ENCODE assay signal across 12 cellular contexts in genomic region chr3:196159526-196159925, GRCh38. TPM values are rescaled to one million over a fixed set of nuclear protein-coding genes. Genes with fewer than 3 reads are reported as not detected.
DNase-seq lines count a peak whose midpoint lies in the region; ATAC-seq, FAIRE-seq and TF ChIP-seq lines count a peak whose summit lies in the region.
"Had no signal": no experiment of that assay in that cellular context is flagged by ENCODE, and none has a peak within 500 bp of the region (broad histone marks: within the 10 kb centered on the region; RNA-seq: fewer than 3 reads in every experiment).

No MANE protein-coding gene starts in this region.

- H2AFZ ChIP-seq in K562 (ENCODE audit: low read depth, low read length) = peak overlapping the region; percentile 94

- no peaks in the 10 kb centered on the region for H3K9me3 ChIP-seq in K562 (replicated peaks; ENCODE audit: control insufficient read depth, insufficient read depth, low read depth, low read length)
- no peaks in the 10 kb centered on the region for H3K9me3 ChIP-seq in muscle layer of duodenum (ENCODE audit: control insufficient read depth in 1 of 2, low read length in 2 of 2)
- H3K9me3 ChIP-seq in upper lobe of right lung = no peaks in the 10 kb centered on the region

- TF ChIP-seq POLR2A in K562 (conservative IDR thresholded peaks at IDR 0.05) = no peak

- no peak for DNase-seq in activated naive CD4-positive, alpha-beta T cell treated with anti-CD3 and anti-CD28 coated beads, Interleukin-2, amount 10 ng/mL, durations not matched to agents 7 days and 5 days
- no peak for DNase-seq in activated naive CD4-positive, alpha-beta T cell (lab: John Stamatoyannopoulos, UW)
- DNase-seq in K562 (ENCODE audit: extremely low read depth in 1 of 4, low spot score in 3 of 4) = no peak
- DNase-seq in upper lobe of right lung = no peak
- DNase-seq in activated CD8-positive, alpha-beta memory T cell treated with anti-CD3 and anti-CD28 coated beads for 24 hours = no peak
- DNase-seq in NCI-H128 (lab: John Stamatoyannopoulos, UW; ENCODE audit: unreplicated experiment) = no peak
- DNase-seq in glomerular visceral epithelial cell (ENCODE audit: extremely low spot score) = no peak
- DNase-seq: ACHN, hippocampal formation, natural killer cell had no signal

- CTCF ChIA-PET in activated naive CD4-positive, alpha-beta T cell treated with anti-CD3 and anti-CD28 coated beads, Interleukin-2, amount 10 ng/mL, durations not matched to agents 7 days and 5 days (lab: Charles Lee) = interaction anchor here (1.3 to 1.7 kb wide), 3 partner anchors 20 to 86 kb away, joined by 3 to 9 read pairs (median 4); no protein-coding TSS in a partner anchor
- CTCF ChIA-PET in K562 (lab: Yijun Ruan, JAX; ENCODE audit: low intra/inter-chr PET ratio) = no interaction called here

- ATAC-seq in K562 (no peak), upper lobe of right lung (no peak)

- H3K9ac ChIP-seq in K562 (ENCODE audit: insufficient read depth in 1 of 2, low read depth in 2 of 2, low read length in 2 of 2) = peak overlapping the region in 1 of 2 experiments; percentile 72; a peak in 1 of 4 replicates

- in situ Hi-C loops in K562 (cut with MboI) = no loop called here

- H3K4me3 ChIP-seq in K562 (no peak overlapping the region), muscle layer of duodenum (ENCODE audit: low read depth in 1 of 2, low read length in 2 of 2) (no peak overlapping the region), upper lobe of right lung (no peak overlapping the region)

- no peaks in the 10 kb centered on the region for H3K36me3 ChIP-seq in K562 (ENCODE audit: control insufficient read depth, insufficient read depth, low read length)
- no peaks in the 10 kb centered on the region for H3K36me3 ChIP-seq in muscle layer of duodenum (ENCODE audit: control insufficient read depth in 1 of 2, insufficient read depth in 2 of 2, low read length in 2 of 2)
- H3K36me3 ChIP-seq in upper lobe of right lung = no peaks in the 10 kb centered on the region

- TF ChIP-seq EP300 in K562 (IDR thresholded peaks at IDR 0.05; ENCODE audit: low read length) = no peak

- H3K27me3 ChIP-seq in K562 (ENCODE audit: control insufficient read depth in 2 of 2, insufficient read depth in 2 of 2, low read length in 2 of 2) (no peaks in the 10 kb centered on the region), muscle layer of duodenum (ENCODE audit: low read depth, low read length) (no peaks in the 10 kb centered on the region), upper lobe of right lung (no peaks in the 10 kb centered on the region)

- peak overlapping the region; percentile 68 for H3K27ac Mint-ChIP-seq in activated naive CD4-positive, alpha-beta T cell treated with anti-CD3 and anti-CD28 coated beads, Interleukin-2, amount 10 ng/mL, durations not matched to agents 7 days and 5 days

- no peaks in the 10 kb centered on the region for H4K20me1 ChIP-seq in K562 (replicated peaks; ENCODE audit: control insufficient read depth, insufficient read depth, low read length)

- no peak for TF ChIP-seq CTCF in K562 (IDR thresholded peaks at IDR 0.05 in 2 of 3, conservative IDR thresholded peaks at IDR 0.05 in 1 of 3; ENCODE audit: insufficient read depth in 2 of 3, low read depth in 1 of 3, low read length in 3 of 3)
- no peak for TF ChIP-seq CTCF in upper lobe of right lung (IDR thresholded peaks at IDR 0.05)

- POLR2A ChIA-PET in K562 (lab: Yijun Ruan, JAX) = interaction anchor here (0.6 to 1.5 kb wide), 8 partner anchors 12 to 719 kb away, joined by 3 to 4 read pairs (median 3); no protein-coding TSS in a partner anchor

- no peaks in the 10 kb centered on the region for H3K36me3 Mint-ChIP-seq in activated naive CD4-positive, alpha-beta T cell treated with anti-CD3 and anti-CD28 coated beads, Interleukin-2, amount 10 ng/mL, durations not matched to agents 7 days and 5 days
- H3K36me3 Mint-ChIP-seq: natural killer cell had no signal

- H3K79me2 ChIP-seq in K562 (ENCODE audit: control insufficient read depth, insufficient read depth, low read length) = no peaks in the 10 kb centered on the region; the same call in 2 of the 3 replicates

- peaks cover 36% of the 10 kb centered on the region for H3K4me1 Mint-ChIP-seq in activated naive CD4-positive, alpha-beta T cell treated with anti-CD3 and anti-CD28 coated beads, Interleukin-2, amount 10 ng/mL, durations not matched to agents 7 days and 5 days

- H3K27ac ChIP-seq in K562 (ENCODE audit: extremely low read depth, low read depth, low read length) (peak overlapping the region; percentile 69), muscle layer of duodenum (ENCODE audit: low read length) (peak overlapping the region; percentile 83), upper lobe of right lung (peak overlapping the region; percentile 70)

- TF ChIP-seq RAD21 in K562 (CRISPR knock-in tag; conservative IDR thresholded peaks at IDR 0.05 in 1 of 2, IDR thresholded peaks at IDR 0.05 in 1 of 2) = no peak

- BruUV-seq in K562 (replicated peaks; lab: Mats Ljungman, UMichigan) = no TSS peak

- no peaks in the 10 kb centered on the region for H3K9me3 Mint-ChIP-seq in activated naive CD4-positive, alpha-beta T cell treated with anti-CD3 and anti-CD28 coated beads, Interleukin-2, amount 10 ng/mL, durations not matched to agents 7 days and 5 days
- H3K9me3 Mint-ChIP-seq: natural killer cell had no signal

- H3K4me3 Mint-ChIP-seq in activated naive CD4-positive, alpha-beta T cell treated with anti-CD3 and anti-CD28 coated beads, Interleukin-2, amount 10 ng/mL, durations not matched to agents 7 days and 5 days = no peak overlapping the region
- H3K4me3 Mint-ChIP-seq: natural killer cell had no signal

- H3K9me1 ChIP-seq in K562 (ENCODE audit: control insufficient read depth, insufficient read depth, low read length) = no peaks in the 10 kb centered on the region

- H3K27me3 Mint-ChIP-seq in activated naive CD4-positive, alpha-beta T cell treated with anti-CD3 and anti-CD28 coated beads, Interleukin-2, amount 10 ng/mL, durations not matched to agents 7 days and 5 days = no peaks in the 10 kb centered on the region

- intact Hi-C loops in K562 (cut with micrococcal nuclease) = no loop called here
- intact Hi-C loops in upper lobe of right lung (cut with DNase I) = no loop called here

- H3K4me1 ChIP-seq in K562 (replicated peaks in 1 of 2; ENCODE audit: control insufficient read depth in 2 of 2, insufficient read depth in 2 of 2, low read length in 2 of 2) = peaks cover 24 to 29% of the 10 kb centered on the region in 2 experiments
- H3K4me1 ChIP-seq in muscle layer of duodenum (ENCODE audit: control insufficient read depth in 1 of 2, insufficient read depth in 2 of 2, low read length in 2 of 2) = no peaks in the 10 kb centered on the region
- peaks cover 10% of the 10 kb centered on the region for H3K4me1 ChIP-seq in upper lobe of right lung

- WGBS in K562 (ENCODE audit: insufficient coverage, low coverage, missing lambda C conversion rate) = 92% methylated on average over 13 of the region's 13 CpGs

- no peak for FAIRE-seq in K562 (lab: Jason Lieb, UNC)

- no peak overlapping the region; the same call in 1 of the 2 replicates for H3K4me2 ChIP-seq in K562 (ENCODE audit: insufficient read depth, low read length)

TF ChIP-seq in K562, 482 proteins besides CTCF, POLR2A, EP300 and RAD21 (continues in another document):
- TF ChIP-seq SREBF1 (IDR thresholded peaks at IDR 0.05; ENCODE audit: borderline replicate concordance, low read depth, low read length) = no peak
- TF ChIP-seq ZC3H4 (CRISPR knock-in tag; IDR thresholded peaks at IDR 0.05; ENCODE audit: borderline replicate concordance) = no peak

RNA-seq across cellular contexts. Expression of gene ZDHHC19, which starts 51.7 kb away (rescaled TPM):
- total RNA-seq in K562 (2011; cell fraction: chromatin; rRNA removed; ENCODE audit: low replicate concordance) = 2.7 and 8.2 TPM in 2 replicates
- 2.1 and 2.3 TPM in 2 replicates for total RNA-seq in K562 (2011; cell fraction: nucleolus; rRNA removed)
- 3.0 and 4.6 TPM in 2 replicates for total RNA-seq in K562 (2011; cell fraction: nucleoplasm; rRNA removed)
- total RNA-seq in K562 (2014; rRNA removed) (3.4 and 3.5 TPM in 2 replicates), K562 (2014; rRNA removed; fragmentation: Illumina TruSeq; extraction: Trizol) (0.67 and 0.98 TPM in 2 replicates), K562 (2015; rRNA removed; fragmentation: Illumina TruSeq; extraction: Trizol) (0.94 and 1.7 TPM in 2 replicates), K562 (2021) (5.5 and 6.1 TPM in 2 replicates), upper lobe of right lung (not detected)
- polyA plus RNA-seq in K562 (2011; rRNA removed) (0.78 and 1.2 TPM in 2 replicates), K562 (2014; fragmentation: Illumina TruSeq; extraction: Trizol) (0.40 and 3.5 TPM in 2 replicates), K562 (2014; fragmentation: Nextera tagmentation; extraction: Ambion mirVana) (1 to 10 TPM; 2.0 to 2.7 TPM), K562 (2014; rRNA removed) (1.1 and 5.5 TPM in 2 replicates)
- 0.77 and 3.4 TPM in 2 replicates for polyA plus RNA-seq in K562 (2011; cell fraction: cytosol; rRNA removed)
- polyA plus RNA-seq in K562 (2011; cell fraction: nucleus; rRNA removed) = 2.9 and 3.2 TPM in 2 replicates
- 3.2 and 5.2 TPM in 2 replicates for polyA plus RNA-seq in K562 (2012)
- polyA minus RNA-seq in K562 (2011; rRNA and poly(A)+ RNA removed) = 3.3 TPM in 1 of 2 replicates, not detected in the other
- polyA minus RNA-seq in K562 (2011; cell fraction: cytosol; rRNA and poly(A)+ RNA removed) = 1.6 TPM in 1 of 2 replicates, not detected in the other
- 1.1 TPM in 1 of 2 replicates, not detected in the other for polyA minus RNA-seq in K562 (2011; cell fraction: nucleus; rRNA and poly(A)+ RNA removed)
- total RNA-seq: dermis blood vessel endothelial cell, natural killer cell had no signal

RNA-seq across cellular contexts. Expression of gene SLC51A, which starts 56.8 kb away (rescaled TPM):
- total RNA-seq in K562 (2011; cell fraction: chromatin; rRNA removed; ENCODE audit: low replicate concordance) = 0.62 TPM in 1 of 2 replicates, not detected in the other
- not detected in 2 replicates for total RNA-seq in K562 (2011; cell fraction: nucleolus; rRNA removed)
- total RNA-seq in K562 (2011; cell fraction: nucleoplasm; rRNA removed) = not detected in 2 replicates
- total RNA-seq in K562 (2014; rRNA removed) (not detected in 2 replicates), K562 (2014; rRNA removed; fragmentation: Illumina TruSeq; extraction: Trizol) (not detected in 2 replicates), K562 (2015; rRNA removed; fragmentation: Illumina TruSeq; extraction: Trizol) (not detected in 2 replicates), K562 (2021) (not detected in 2 replicates), upper lobe of right lung (not detected)
- polyA plus RNA-seq in K562 (2011; rRNA removed) (not detected in 2 replicates), K562 (2014; fragmentation: Illumina TruSeq; extraction: Trizol) (not detected in 2 replicates), K562 (2014; fragmentation: Nextera tagmentation; extraction: Ambion mirVana) (under 1 TPM; 0.35 to 0.38 TPM), K562 (2014; rRNA removed) (not detected in 2 replicates)
- not detected in 2 replicates for polyA plus RNA-seq in K562 (2011; cell fraction: cytosol; rRNA removed)
- polyA plus RNA-seq in K562 (2011; cell fraction: nucleus; rRNA removed) = not detected in 2 replicates
- 1.1 and 1.4 TPM in 2 replicates for polyA plus RNA-seq in K562 (2012)
- not detected in 2 replicates for polyA minus RNA-seq in K562 (2011; rRNA and poly(A)+ RNA removed)
- polyA minus RNA-seq in K562 (2011; cell fraction: cytosol; rRNA and poly(A)+ RNA removed) = not detected in 2 replicates
- not detected in 2 replicates for polyA minus RNA-seq in K562 (2011; cell fraction: nucleus; rRNA and poly(A)+ RNA removed)
- total RNA-seq: dermis blood vessel endothelial cell, natural killer cell had no signal
